34 cellular contexts compared by ENCODE assay signal in genomic region chr1:200181861-200182260, GRCh38.
"Had no signal": no experiment of that assay in that cellular context is flagged by ENCODE, and none has a peak within 500 bp of the region (broad histone marks: within the 10 kb centered on the region; RNA-seq: fewer than 3 reads in every experiment).

No MANE protein-coding gene starts in this region.

- H3K4me3 Mint-ChIP-seq: activated B cell treated with CpG ODN at 0.5 μM for 24 hours; activated CD4-positive, alpha-beta memory T cell treated with anti-CD3 and anti-CD28 coated beads for 36 hours; activated CD8-positive, alpha-beta memory T cell treated with anti-CD3 and anti-CD28 coated beads, Interleukin-2, amount 10 ng/mL, durations not matched to agents 7 days and 5 days; activated naive CD4-positive, alpha-beta T cell treated with anti-CD3 and anti-CD28 coated beads, Interleukin-2, amount 10 ng/mL, durations not matched to agents 7 days and 5 days; activated naive CD8-positive, alpha-beta T cell; activated naive CD8-positive, alpha-beta T cell treated with anti-CD3 and anti-CD28 coated beads, Interleukin-2, amount 50 U/mL, for 24 hours; brain; central memory CD8-positive, alpha-beta T cell had no signal

- H3K4me2 ChIP-seq: PC-9 had no signal

- H3K36me3 ChIP-seq: cardiac muscle cell, MG63 had no signal

- H3K9me3 Mint-ChIP-seq: activated B cell treated with CpG ODN at 0.5 μM for 24 hours; activated naive CD4-positive, alpha-beta T cell treated with anti-CD3 and anti-CD28 coated beads, Interleukin-2, amount 10 ng/mL, durations not matched to agents 7 days and 5 days; activated naive CD8-positive, alpha-beta T cell treated with anti-CD3 and anti-CD28 coated beads, Interleukin-2, amount 50 U/mL, for 24 hours; central memory CD8-positive, alpha-beta T cell had no signal

- H3K4me3 ChIP-seq: cardiac muscle cell, MG63, PC-9 had no signal

- H3K4me1 Mint-ChIP-seq: activated CD8-positive, alpha-beta memory T cell treated with anti-CD3 and anti-CD28 coated beads, Interleukin-2, amount 10 ng/mL, durations not matched to agents 7 days and 5 days; activated naive CD4-positive, alpha-beta T cell treated with anti-CD3 and anti-CD28 coated beads, Interleukin-2, amount 10 ng/mL, durations not matched to agents 7 days and 5 days; central memory CD8-positive, alpha-beta T cell had no signal

- H3K9me3 ChIP-seq: MG63 had no signal

- H2AFZ ChIP-seq: PC-9 had no signal

- H3K27me3 ChIP-seq: cardiac muscle cell, MG63 had no signal

- ATAC-seq: activated CD8-positive, alpha-beta memory T cell treated with anti-CD3 and anti-CD28 coated beads, Interleukin-2, amount 10 ng/mL, durations not matched to agents 7 days and 5 days had no signal

- H3K36me3 Mint-ChIP-seq: activated CD4-positive, alpha-beta memory T cell treated with anti-CD3 and anti-CD28 coated beads for 36 hours; activated CD8-positive, alpha-beta memory T cell treated with anti-CD3 and anti-CD28 coated beads, Interleukin-2, amount 10 ng/mL, durations not matched to agents 7 days and 5 days; activated naive CD8-positive, alpha-beta T cell; brain had no signal

- DNase-seq: activated B cell treated with CpG ODN at 0.5 μM for 24 hours; activated CD4-positive, alpha-beta memory T cell treated with anti-CD3 and anti-CD28 coated beads for 36 hours; activated CD4-positive, alpha-beta T cell treated with anti-CD3 and anti-CD28 coated beads for 4 hours; activated CD4-positive, alpha-beta T cell treated with anti-CD3 and anti-CD28 coated beads, Interleukin-2, amount 50 U/mL, for 1 hour; activated CD4-positive, CD25-positive, alpha-beta regulatory T cell treated with anti-CD3 and anti-CD28 coated beads, Interleukin-2, amount 50 U/mL, for 72 hours; activated CD8-positive, alpha-beta memory T cell treated with anti-CD3 and anti-CD28 coated beads for 24 hours; activated CD8-positive, alpha-beta memory T cell treated with anti-CD3 and anti-CD28 coated beads, Interleukin-2, amount 10 ng/mL, durations not matched to agents 7 days and 5 days; activated CD8-positive, alpha-beta memory T cell treated with anti-CD3 and anti-CD28 coated beads, Interleukin-2, amount 50 U/mL, for 48 hours; activated effector memory CD4-positive, alpha-beta T cell treated with Interleukin-2 at 50 U/mL for 16 hours; activated naive CD4-positive, alpha-beta T cell treated with anti-CD3 and anti-CD28 coated beads, Interleukin-2, amount 10 ng/mL, durations not matched to agents 7 days and 5 days; activated naive CD8-positive, alpha-beta T cell treated with anti-CD3 and anti-CD28 coated beads, Interleukin-2, amount 50 U/mL, for 24 hours; activated T-cell treated with anti-CD3 and anti-CD28 coated beads, Interleukin-2, amount 50 U/mL, for 48 hours; anterior cingulate cortex; MG63; NCI-H1048; NCI-H1436 treated with DMSO at 0.1 percent for 48 hours; NCI-H1694 treated with DMSO at 0.1 percent for 48 hours; NCI-H2029; NCI-H2171; NCI-H510A; NCI-H526; NCI-H748 treated with DMSO at 0.1 percent for 48 hours; NK-92 treated with Interleukin-12 subunit alpha and Interleukin-12 subunit beta, amount 100 ng/mL, for 24 hours; PC-9; Right ventricle myocardium superior; SW 1271; T-helper 1 cell; T-helper 2 cell; T-helper 9 cell had no signal

- H3K27ac Mint-ChIP-seq: activated B cell treated with CpG ODN at 0.5 μM for 24 hours; activated CD4-positive, alpha-beta memory T cell treated with anti-CD3 and anti-CD28 coated beads for 36 hours; activated CD8-positive, alpha-beta memory T cell treated with anti-CD3 and anti-CD28 coated beads, Interleukin-2, amount 10 ng/mL, durations not matched to agents 7 days and 5 days; activated naive CD4-positive, alpha-beta T cell treated with anti-CD3 and anti-CD28 coated beads, Interleukin-2, amount 10 ng/mL, durations not matched to agents 7 days and 5 days; activated naive CD8-positive, alpha-beta T cell; activated naive CD8-positive, alpha-beta T cell treated with anti-CD3 and anti-CD28 coated beads, Interleukin-2, amount 50 U/mL, for 24 hours; brain had no signal

- H3K27ac ChIP-seq: cardiac muscle cell, PC-9, VCaP had no signal
